ENCODE assay signal across 21 cellular contexts in genomic region chr2:238861766-238862315, GRCh38. TPM values are rescaled to one million over a fixed set of nuclear protein-coding genes. Genes with fewer than 3 reads are reported as not detected.
A peak's percentile ranks its signal among the peaks of the same experiment; 100 is the strongest.
DNase-seq lines count a peak whose midpoint lies in the region; ATAC-seq, FAIRE-seq and TF ChIP-seq lines count a peak whose summit lies in the region.
"Had no signal": no experiment of that assay in that cellular context is flagged by ENCODE, and none has a peak within 500 bp of the region (broad histone marks: within the 10 kb centered on the region; RNA-seq: fewer than 3 reads in every experiment).

No MANE protein-coding gene starts in this region.

- intact Hi-C loops in cardiac septum (cut with DNase I) (no loop called here), heart right ventricle (cut with DNase I) (no loop called here)

- H3K9ac ChIP-seq in astrocyte (ENCODE audit: low read length) (no peak overlapping the region), neuronal stem cell (ENCODE audit: low read depth, low read length, poor library complexity) (no peak overlapping the region)

- peak overlapping the region; percentile 60 for H3K14ac ChIP-seq in neuronal stem cell (ENCODE audit: low read length)

- no peak overlapping the region for H4K8ac ChIP-seq in neuronal stem cell (ENCODE audit: low read depth, low read length)

- peak overlapping the region; percentile 87 for H2AK5ac ChIP-seq in neuronal stem cell (ENCODE audit: low read depth, low read length)

- H3K36me3 Mint-ChIP-seq in astrocyte (ENCODE audit: low read depth, unreplicated experiment), result peaks cover 3% of the 10 kb centered on the region

- H2BK15ac ChIP-seq in neuronal stem cell (ENCODE audit: low read length), result no peak overlapping the region

- no peak overlapping the region for H2BK5ac ChIP-seq in neuronal stem cell (ENCODE audit: low read length)

- ATAC-seq in heart right ventricle (no peak), GM18870 (IDR thresholded peaks at IDR 0.05; ENCODE audit: unreplicated experiment) (no peak), GM18519 (IDR thresholded peaks at IDR 0.05; ENCODE audit: low FRiP score, unreplicated experiment) (no peak)

- H3K27me3 ChIP-seq in heart right ventricle, result peaks cover 0 to 20% (median 4%) of the 10 kb centered on the region in 7 donors
- no peaks in the 10 kb centered on the region for H3K27me3 ChIP-seq in astrocyte (ENCODE audit: insufficient read depth, low read length)
- H3K27me3 ChIP-seq in neuronal stem cell (ENCODE audit: control insufficient read depth in 3 of 3, insufficient read depth in 3 of 3, low read depth in 1 of 3, low read length in 3 of 3), result peaks cover 0 to 14% (median 2%) of the 10 kb centered on the region in 3 experiments

- WGBS in heart right ventricle, 2 donors, result 93 to 94% methylated on average over 10 of the region's 10 CpGs
- WGBS in neuronal stem cell (ENCODE audit: extremely low coverage in 2 of 2, insufficient read length in 2 of 2, insufficient replicate concordance in 1 of 2), 2 donors, result no CpG with 5 or more reads among the region's 10 CpGs

- DNase-seq in cardiac septum (ENCODE audit: low spot score) (peak; percentile 50), heart right ventricle (no peak), astrocyte (ENCODE audit: low read depth) (no peak), neuronal stem cell (ENCODE audit: low spot score) (no peak), urothelium cell line (ENCODE audit: low spot score) (no peak), NCI-H2196 (lab: John Stamatoyannopoulos, UW; ENCODE audit: unreplicated experiment) (no peak)
- DNase-seq: C1 segment of cervical spinal cord, DND-41, GF-D8, KG1, NCI-H1092 treated with DMSO at 0.1 percent for 48 hours, NCI-H1694, NCI-H226, NCI-H524 treated with DMSO at 0.1 percent for 48 hours, OCI-M1 had no signal

- H3K79me1 ChIP-seq in neuronal stem cell (ENCODE audit: low read depth, low read length), result no peaks in the 10 kb centered on the region

- H2BK12ac ChIP-seq in neuronal stem cell (ENCODE audit: low read length), result no peak overlapping the region

- H3K27me3 Mint-ChIP-seq in astrocyte (ENCODE audit: low read depth, unreplicated experiment), result peaks cover 14% of the 10 kb centered on the region

- H3K36me3 ChIP-seq in heart right ventricle (no peaks in the 10 kb centered on the region), astrocyte (ENCODE audit: insufficient read depth, low read length) (no peaks in the 10 kb centered on the region), neuronal stem cell (replicated peaks in 1 of 2; ENCODE audit: control insufficient read depth in 2 of 2, insufficient read depth in 2 of 2, low read length in 2 of 2) (peaks cover 0 to 2% of the 10 kb centered on the region in 2 donors)

- no peaks in the 10 kb centered on the region for H3K9me3 Mint-ChIP-seq in astrocyte (ENCODE audit: unreplicated experiment)

- H3K27ac Mint-ChIP-seq in astrocyte (ENCODE audit: unreplicated experiment), result no peak overlapping the region

- H3K4me2 ChIP-seq in astrocyte (ENCODE audit: low read length) (no peak overlapping the region), neuronal stem cell (ENCODE audit: insufficient read depth, low read length, poor library complexity, severe bottlenecking) (no peak overlapping the region)

- H4K91ac ChIP-seq in neuronal stem cell (ENCODE audit: low read depth, low read length, poor library complexity), result no peak overlapping the region

- peak; percentile 13 for FAIRE-seq in astrocyte (lab: Jason Lieb, UNC)
- peak; percentile 35 for FAIRE-seq in urothelium cell line (lab: Jason Lieb, UNC)
- FAIRE-seq: GM12891, GM18507, H1 had no signal

- TF ChIP-seq CTCF in heart right ventricle (IDR thresholded peaks at IDR 0.05), result no peak
- TF ChIP-seq CTCF in astrocyte (IDR thresholded peaks at IDR 0.05; ENCODE audit: insufficient read depth, low read depth, low read length), result no peak

- no peak overlapping the region for H3K4me3 ChIP-seq in heart right ventricle
- H3K4me3 ChIP-seq in astrocyte (ENCODE audit: insufficient read depth, low read depth, low read length), result no peak overlapping the region
- H3K4me3 ChIP-seq in neuronal stem cell (ENCODE audit: low read length in 2 of 2), result no peak overlapping the region

- H3K18ac ChIP-seq in neuronal stem cell (ENCODE audit: low read length), result peak overlapping the region; percentile 25

- H3K4me3 Mint-ChIP-seq in astrocyte (ENCODE audit: unreplicated experiment), result no peak overlapping the region

- H3K27ac ChIP-seq in heart right ventricle (no peak overlapping the region), astrocyte (ENCODE audit: low read depth, low read length) (no peak overlapping the region), neuronal stem cell (replicated peaks; ENCODE audit: low read length) (no peak overlapping the region)

- H3K4ac ChIP-seq in neuronal stem cell (ENCODE audit: low read length), result no peak overlapping the region

- peaks cover 18% of the 10 kb centered on the region for H3K4me1 Mint-ChIP-seq in astrocyte (ENCODE audit: low read depth, unreplicated experiment)

- H2AFZ ChIP-seq in astrocyte (ENCODE audit: low read depth, low read length), result no peak overlapping the region
- no peak overlapping the region for H2AFZ ChIP-seq in neuronal stem cell (ENCODE audit: low read length)

- no peak overlapping the region for H3K23ac ChIP-seq in neuronal stem cell (ENCODE audit: low read depth, low read length, poor library complexity)

- peaks cover 3% of the 10 kb centered on the region for H4K20me1 ChIP-seq in astrocyte (ENCODE audit: insufficient read depth, low read length)

- H2BK120ac ChIP-seq in neuronal stem cell (ENCODE audit: low read depth, low read length), result no peak overlapping the region

- H3K4me1 ChIP-seq in heart right ventricle (peaks cover 0 to 20% (median 9%) of the 10 kb centered on the region in 9 donors), astrocyte (ENCODE audit: insufficient read depth, low read length) (peaks cover 28% of the 10 kb centered on the region), neuronal stem cell (ENCODE audit: control insufficient read depth in 2 of 2, insufficient read depth in 1 of 2, low read depth in 1 of 2, low read length in 2 of 2) (peaks cover 10 to 16% of the 10 kb centered on the region in 2 donors)

- H3K79me2 ChIP-seq in astrocyte (ENCODE audit: insufficient read depth, low read length), result peaks cover 72% of the 10 kb centered on the region

- H3K9me3 ChIP-seq in heart right ventricle, result no peaks in the 10 kb centered on the region
- no peaks in the 10 kb centered on the region for H3K9me3 ChIP-seq in astrocyte (ENCODE audit: insufficient read depth, low read depth, low read length)
- H3K9me3 ChIP-seq in neuronal stem cell (replicated peaks in 1 of 2; ENCODE audit: control insufficient read depth in 2 of 2, insufficient read depth in 1 of 2, low read depth in 1 of 2, low read length in 2 of 2), result peaks cover 0 to 2% of the 10 kb centered on the region in 2 donors

RNA-seq across cellular contexts. Expression of gene TWIST2, which starts 14.0 kb away (rescaled TPM):
- 0.83 TPM for total RNA-seq in cardiac septum
- 1 to 10 TPM in 5 of 10 donors, under 1 TPM in 5; 0.19 to 3.2 (median 0.87) TPM for total RNA-seq in heart right ventricle
- polyA plus RNA-seq in heart right ventricle, result 1 to 10 TPM; 2.7 to 3.5 TPM
- 2.5 and 3.2 TPM in 2 replicates for total RNA-seq in astrocyte
- polyA plus RNA-seq in neuronal stem cell (2013, experiment 1 of 2), result 2.1 TPM
- 2.4 TPM for polyA plus RNA-seq in neuronal stem cell (2013, experiment 2 of 2)
- total RNA-seq: SK-MEL-5 had no signal
